ENCODE assay signal across 20 cellular contexts in the genomic region with DNA sequence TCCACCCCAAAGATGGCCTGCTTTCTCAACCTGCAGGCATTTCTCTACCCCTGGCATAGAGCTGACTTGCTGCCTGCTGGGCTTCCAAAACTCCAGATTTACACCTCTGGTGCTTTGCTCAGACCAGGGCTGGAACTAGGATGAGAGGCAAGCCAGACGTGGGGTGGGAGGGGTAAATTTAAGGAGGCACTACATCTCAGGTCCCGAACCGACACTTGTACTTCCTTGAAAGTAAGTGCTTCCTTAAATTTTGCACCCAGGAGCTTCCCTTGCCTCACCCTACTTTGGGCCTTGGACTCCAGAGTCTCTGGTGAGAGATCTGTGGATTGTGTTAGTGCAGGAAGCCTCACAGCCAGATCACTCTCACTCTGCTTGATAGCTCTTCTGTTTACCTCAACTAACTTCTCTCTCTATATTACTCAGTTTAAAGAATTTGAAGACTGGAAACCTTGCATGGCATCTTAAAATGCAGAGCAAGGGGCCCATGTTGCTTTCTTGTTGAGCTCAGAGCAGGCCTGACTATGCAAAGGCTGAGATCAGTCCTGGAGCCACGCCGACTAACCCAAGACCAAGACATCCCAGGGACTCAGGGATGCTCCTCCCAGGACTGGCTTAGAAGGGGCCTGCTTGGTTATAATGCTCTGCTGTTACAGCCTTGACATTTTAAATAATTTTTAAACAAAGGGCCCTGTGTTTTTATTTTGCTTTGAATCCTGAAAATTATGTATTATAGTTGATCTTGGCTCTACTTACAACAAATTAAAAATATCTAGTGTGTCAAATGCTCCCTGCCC.
"Had no signal": no experiment of that assay in that cellular context is flagged by ENCODE, and none has a peak within 500 bp of the region (broad histone marks: within the 10 kb centered on the region; RNA-seq: fewer than 3 reads in every experiment).

No MANE protein-coding gene starts in this region.

- H3K36me3 Mint-ChIP-seq: brain had no signal

- H3K4me3 ChIP-seq: coronary artery, right atrium auricular region, upper lobe of left lung had no signal

- FAIRE-seq: endothelial cell of umbilical vein had no signal

- H3K4me1 ChIP-seq: foreskin keratinocyte, right atrium auricular region, upper lobe of left lung had no signal

- ATAC-seq: activated CD4-positive, CD25-positive, alpha-beta regulatory T cell treated with anti-CD3 and anti-CD28 coated beads, Interleukin-2, amount 50 U/mL, for 24 hours; foreskin keratinocyte had no signal

- H3K4me3 Mint-ChIP-seq: brain; central memory CD8-positive, alpha-beta T cell; nephron had no signal

- H3K36me3 ChIP-seq: right atrium auricular region, upper lobe of left lung had no signal

- H3K4me1 Mint-ChIP-seq: brain; central memory CD8-positive, alpha-beta T cell had no signal

- DNase-seq: activated gamma-delta T cell; activated naive CD8-positive, alpha-beta T cell treated with anti-CD3 and anti-CD28 coated beads for 36 hours; activated T-cell treated with anti-CD3 and anti-CD28 coated beads, Interleukin-2, amount 50 U/mL, for 48 hours; amygdala; effector CD4-positive, alpha-beta T cell; foreskin keratinocyte; occipital lobe; stimulated activated CD4-positive, alpha-beta T cell treated with anti-CD3 and anti-CD28 coated beads, Interleukin-4, amount 100 ng/mL, for 4 hours; stimulated activated CD8-positive, alpha-beta memory T cell treated with anti-CD3 and anti-CD28 coated beads, Interleukin-4, amount 100 ng/mL, for 48 hours; stimulated activated naive CD4-positive, alpha-beta T cell treated with Interleukin-2 at 50 U/mL for 16 hours; upper lobe of left lung had no signal

- H3K9me3 Mint-ChIP-seq: activated naive CD8-positive, alpha-beta T cell treated with anti-CD3 and anti-CD28 coated beads for 36 hours; central memory CD8-positive, alpha-beta T cell; T-helper 2 cell treated with Interferon-gamma antibody and Interleukin-4, amounts not matched to agents 5 μg/mL and 100 μg/mL, for 36 hours had no signal

- H3K27ac Mint-ChIP-seq: brain; progenitor cell of endocrine pancreas; T-helper 2 cell treated with Interferon-gamma antibody and Interleukin-4, amounts not matched to agents 5 μg/mL and 100 μg/mL, for 36 hours had no signal

- H3K9me3 ChIP-seq: right atrium auricular region, upper lobe of left lung had no signal

- H3K27me3 Mint-ChIP-seq: central memory CD8-positive, alpha-beta T cell had no signal

- H3K27ac ChIP-seq: coronary artery, foreskin keratinocyte, right atrium auricular region, upper lobe of left lung had no signal

- H3K27me3 ChIP-seq: right atrium auricular region, upper lobe of left lung had no signal
